8 cellular contexts compared by ENCODE assay signal in the genomic region with DNA sequence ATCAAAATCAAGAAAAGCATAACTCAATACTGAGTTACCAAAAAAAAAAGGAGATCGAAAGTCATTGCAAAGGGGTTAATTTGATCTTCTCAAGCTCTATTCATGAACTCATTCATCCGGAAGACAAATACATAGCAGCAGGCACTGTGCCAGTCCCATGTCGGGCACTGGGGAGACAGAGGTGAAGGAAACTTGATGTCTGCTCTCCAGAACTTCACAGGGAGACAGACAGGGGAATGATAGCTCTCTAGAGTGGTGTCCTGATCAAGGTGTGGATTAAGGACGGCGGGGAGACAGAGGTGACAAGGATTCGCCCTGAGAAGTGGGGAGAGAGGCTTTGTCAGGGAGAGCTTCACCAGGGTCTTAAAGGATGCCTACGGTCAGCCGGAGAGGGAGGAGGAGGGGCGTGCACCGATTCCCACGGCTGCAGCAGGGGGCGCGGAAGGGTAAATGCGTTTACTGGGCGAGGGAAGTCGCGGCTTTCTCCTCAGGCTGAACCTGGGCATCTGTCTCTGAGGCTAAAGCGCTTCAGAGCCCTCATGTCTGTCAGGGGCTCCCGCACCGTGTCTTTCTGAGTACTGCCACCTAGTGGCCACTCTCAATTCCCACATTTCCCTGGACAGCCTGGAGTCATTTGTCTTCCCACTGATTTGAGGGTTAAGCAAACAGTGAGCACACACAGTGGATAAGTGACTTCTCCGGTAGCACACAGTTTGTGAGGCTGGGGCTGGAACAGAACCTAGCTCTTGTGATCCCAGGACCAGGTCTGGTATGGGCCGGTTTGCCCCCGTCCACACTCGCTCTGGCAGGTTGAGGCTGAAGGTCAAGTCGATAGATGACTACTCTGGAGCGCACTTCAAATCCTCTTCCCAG.
A peak's percentile ranks its signal among the peaks of the same experiment; 100 is the strongest.
DNase-seq lines count a peak whose midpoint lies in the region; ATAC-seq lines count a peak whose summit lies in the region.

No MANE protein-coding gene starts in this region.

- no peaks in the 10 kb centered on the region for H3K27me3 ChIP-seq in ectodermal cell (ENCODE audit: control insufficient read depth, insufficient read depth, low read length, poor library complexity, severe bottlenecking)

- peaks cover 5% of the 10 kb centered on the region for H3K4me1 Mint-ChIP-seq in memory B cell

- 27% methylated on average over 26 of the region's 26 CpGs for WGBS in ectodermal cell, 2 experiments

- DNase-seq in AG08396 (ENCODE audit: low spot score) (peak; percentile 84), NCI-H526 (lab: John Stamatoyannopoulos, UW) (peak; percentile 94 to 97), memory B cell (ENCODE audit: low spot score in 2 of 2) (peak; percentile 69 to 74)
- DNase-seq in activated CD4-positive, alpha-beta T cell treated with anti-CD3 and anti-CD28 coated beads, Interleukin-2, amount 50 U/mL, for 48 hours, result peak; percentile 68 to 74
- peak; percentile 40 for DNase-seq in stimulated activated CD8-positive, alpha-beta memory T cell treated with anti-CD3 and anti-CD28 coated beads, Interleukin-12 subunit alpha, Interleukin-12 subunit beta, amount 100 ng/mL, for 1 hour (ENCODE audit: low read depth)

- peak overlapping the region; percentile 75 for H3K4me3 Mint-ChIP-seq in memory B cell

- H3K9me3 Mint-ChIP-seq in memory B cell, result no peaks in the 10 kb centered on the region

- ATAC-seq in GM18907 (IDR thresholded peaks at IDR 0.05; ENCODE audit: unreplicated experiment) (peak; percentile 86), HG03460 (IDR thresholded peaks at IDR 0.05; ENCODE audit: unreplicated experiment) (peak; percentile 66), memory B cell (ENCODE audit: low read depth) (peak; percentile 92)

- H3K36me3 Mint-ChIP-seq in memory B cell, result no peaks in the 10 kb centered on the region

- H3K4me3 ChIP-seq in ectodermal cell (ENCODE audit: insufficient read depth, low read depth, low read length), result peak overlapping the region; percentile 7

- H3K4me1 ChIP-seq in ectodermal cell (ENCODE audit: control insufficient read depth, insufficient read depth, low read length), result no peaks in the 10 kb centered on the region

- H3K36me3 ChIP-seq in ectodermal cell (ENCODE audit: control insufficient read depth, insufficient read depth, low read length), result no peaks in the 10 kb centered on the region

- H3K9me3 ChIP-seq in ectodermal cell (ENCODE audit: control insufficient read depth, low read length), result no peaks in the 10 kb centered on the region

- H3K27ac Mint-ChIP-seq in memory B cell, result no peak overlapping the region

- H3K27me3 Mint-ChIP-seq in memory B cell, result peaks cover 5% of the 10 kb centered on the region

- H3K27ac ChIP-seq in ectodermal cell (ENCODE audit: insufficient read depth, low read depth, low read length, poor library complexity, severe bottlenecking), result no peak overlapping the region

Comparison
In these comparisons a context has a peak if more than half of its experiments do, and no peak if none do; other contexts are left out.
1. DNase-seq: peak in every context shown above with its lines; median percentile 96 in NCI-H526; 84 in AG08396; 72 in memory B cell; 71 in activated CD4-positive, alpha-beta T cell treated with anti-CD3 and anti-CD28 coated beads, Interleukin-2, amount 50 U/mL, for 48 hours; 40 in stimulated activated CD8-positive, alpha-beta memory T cell treated with anti-CD3 and anti-CD28 coated beads, Interleukin-12 subunit alpha, Interleukin-12 subunit beta, amount 100 ng/mL, for 1 hour.